In genomic region chr9:92342825-92343488, GRCh38 we compare ENCODE assay signal across 2 cellular contexts.
TF ChIP-seq lines count a peak whose summit lies in the region.

No MANE protein-coding gene starts in this region.

TF ChIP-seq in liver, 16 proteins besides CTCF, POLR2A, EP300 and RAD21:
- TF ChIP-seq YY1 (IDR thresholded peaks at IDR 0.05) (no peak), REST (IDR thresholded peaks at IDR 0.05) (no peak), ZBTB33 (IDR thresholded peaks at IDR 0.05) (no peak), EGR1 (IDR thresholded peaks at IDR 0.05; ENCODE audit: low read depth in 2 of 2) (no peak), HNF4A (conservative IDR thresholded peaks at IDR 0.05) (no peak), FOXA2 (IDR thresholded peaks at IDR 0.05) (no peak), HNF4G (IDR thresholded peaks at IDR 0.05) (no peak), GABPA (IDR thresholded peaks at IDR 0.05 in 1 of 2, conservative IDR thresholded peaks at IDR 0.05 in 1 of 2) (no peak), TAF1 (conservative IDR thresholded peaks at IDR 0.05) (no peak), NR2F2 (IDR thresholded peaks at IDR 0.05) (no peak)
TF ChIP-seq in liver: peak in this region for 0.

TF ChIP-seq in HepG2, 621 proteins besides CTCF, POLR2A, EP300 and RAD21:
- TF ChIP-seq ZNF205 (CRISPR knock-in tag; IDR thresholded peaks at IDR 0.05) (no peak), ZNF792 (CRISPR knock-in tag; IDR thresholded peaks at IDR 0.05) (no peak), SMAD3 (CRISPR knock-in tag; IDR thresholded peaks at IDR 0.05) (no peak), XBP1 (CRISPR knock-in tag; IDR thresholded peaks at IDR 0.05) (no peak), RBFOX2 (IDR thresholded peaks at IDR 0.05; ENCODE audit: low read depth, low read length) (no peak), HNRNPH1 (optimal IDR thresholded peaks at IDR 0.05; ENCODE audit: low read depth, low read length) (no peak), JUN (CRISPR knock-in tag; IDR thresholded peaks at IDR 0.05) (no peak), ZNF451 (CRISPR knock-in tag; IDR thresholded peaks at IDR 0.05) (no peak), ZBTB25 (CRISPR knock-in tag; IDR thresholded peaks at IDR 0.05) (no peak), YEATS4 (CRISPR knock-in tag; IDR thresholded peaks at IDR 0.05; ENCODE audit: borderline replicate concordance) (no peak), ZBTB43 (CRISPR knock-in tag; conservative IDR thresholded peaks at IDR 0.05) (no peak), EED (CRISPR knock-in tag; IDR thresholded peaks at IDR 0.05) (no peak), ZNF709 (CRISPR knock-in tag; IDR thresholded peaks at IDR 0.05) (no peak)
TF ChIP-seq in HepG2: peak in this region for 0.
